ENCODE assay signal across 9 cellular contexts in the genomic region with DNA sequence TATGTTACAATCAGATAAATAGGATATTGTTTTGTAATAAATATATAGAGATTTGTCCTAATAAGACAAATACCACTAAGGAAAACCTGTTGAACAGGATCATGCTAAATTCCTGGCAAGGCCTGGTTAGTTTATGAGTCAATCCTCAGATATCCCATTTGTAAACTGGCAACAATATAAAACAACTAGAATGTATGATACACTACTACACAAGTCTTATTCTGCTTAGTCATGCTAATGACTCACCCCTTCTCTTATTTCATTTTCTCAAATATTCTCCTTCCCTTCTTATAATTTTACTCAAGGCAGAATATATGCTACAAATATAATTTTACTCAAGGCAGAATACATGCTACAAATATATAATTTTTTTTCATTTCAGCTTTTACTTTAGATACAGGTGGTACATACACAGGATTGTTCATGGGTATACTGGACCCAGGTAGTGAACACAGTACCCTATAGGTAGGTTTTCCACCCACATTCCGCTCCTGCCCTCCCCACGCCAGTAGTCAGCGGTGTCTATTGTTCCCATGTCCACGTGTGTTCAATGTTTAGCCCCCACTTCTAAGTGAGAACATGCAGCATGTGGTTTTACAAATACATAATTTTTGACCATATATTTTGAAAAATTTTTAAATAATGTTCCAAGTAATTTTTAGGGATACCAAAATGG. TPM values are rescaled to one million over a fixed set of nuclear protein-coding genes. Genes with fewer than 3 reads are reported as not detected.
DNase-seq lines count a peak whose midpoint lies in the region; ATAC-seq and TF ChIP-seq lines count a peak whose summit lies in the region.
"Had no signal": no experiment of that assay in that cellular context is flagged by ENCODE, and none has a peak within 500 bp of the region (broad histone marks: within the 10 kb centered on the region; RNA-seq: fewer than 3 reads in every experiment).

No MANE protein-coding gene starts in this region.

- peak overlapping the region; percentile 88 for H3K27ac ChIP-seq in AG04450 (ENCODE audit: low read depth, low read length)
- H3K27ac ChIP-seq: spleen had no signal

- peak overlapping the region; percentile 26 for H3K4me3 ChIP-seq in AG04450 (ENCODE audit: low read depth, low read length)
- no peak overlapping the region for H3K4me3 ChIP-seq in mucosa of descending colon
- H3K4me3 ChIP-seq: spleen had no signal

- H3K9me3 ChIP-seq in AG04450 (ENCODE audit: control insufficient read depth, insufficient read depth, low read length) (no peaks in the 10 kb centered on the region), mucosa of descending colon (no peaks in the 10 kb centered on the region)
- H3K9me3 ChIP-seq: spleen had no signal

- CTCF ChIA-PET in AG04450 (lab: Charles Lee) = interaction anchor here (2.0 kb wide), 1 partner anchor 87 kb away, joined by 4 read pairs; no protein-coding TSS in a partner anchor

- DNase-seq in AG04450 (ENCODE audit: low read depth, low spot score) (peak; percentile 74), M059J (ENCODE audit: low read depth) (peak; percentile 98), dedifferentiated amniotic fluid mesenchymal stem cell (ENCODE audit: extremely low spot score) (peak; percentile 95), mucosa of descending colon (no peak), cerebellum (ENCODE audit: low spot score) (no peak), DMS 273 (lab: John Stamatoyannopoulos, UW; ENCODE audit: unreplicated experiment) (no peak)
- DNase-seq in stimulated activated CD4-positive, alpha-beta T cell treated with anti-CD3 and anti-CD28 coated beads, Interleukin-4, amount 100 ng/mL, for 24 hours = no peak
- DNase-seq: spleen had no signal

- no peak for TF ChIP-seq CTCF in AG04450 (IDR thresholded peaks at IDR 0.05; ENCODE audit: low read depth, low read length)
- TF ChIP-seq CTCF in mucosa of descending colon (IDR thresholded peaks at IDR 0.05) = no peak

- intact Hi-C loops in mucosa of descending colon (cut with DNase I, micrococcal nuclease) = no loop called here

- peaks cover 26% of the 10 kb centered on the region for H3K4me1 ChIP-seq in mucosa of descending colon (ENCODE audit: low read depth)

- POLR2A ChIA-PET in AG04450 (lab: Yijun Ruan, JAX) = no interaction called here

- no peaks in the 10 kb centered on the region for H3K27me3 ChIP-seq in AG04450 (ENCODE audit: control insufficient read depth, insufficient read depth, low read length)
- H3K27me3 ChIP-seq: spleen had no signal

- peak; percentile 82 for ATAC-seq in mucosa of descending colon
- ATAC-seq in HG02763 (IDR thresholded peaks at IDR 0.05; ENCODE audit: unreplicated experiment) = no peak

- H3K36me3 ChIP-seq in mucosa of descending colon (ENCODE audit: low read depth) = peaks cover 3% of the 10 kb centered on the region

RNA-seq across cellular contexts. Expression of a gene that starts 6.3 kb away (rescaled TPM):
- polyA plus RNA-seq in AG04450 (2011; rRNA removed) = 52.2 and 59.3 TPM in 2 replicates
- 44.6 and 45.0 TPM in 2 replicates for polyA minus RNA-seq in AG04450 (2011; rRNA and poly(A)+ RNA removed)
- 77.3 and 83.3 TPM in 2 replicates for total RNA-seq in M059J (2014; rRNA removed; shearing (Covaris generic))
- total RNA-seq in mucosa of descending colon (10 to 100 TPM; 32.1 to 40.1 (median 32.5) TPM), cerebellum (21.7 TPM)

RNA-seq across cellular contexts. Expression of a gene that starts 17.3 kb away (rescaled TPM):
- polyA plus RNA-seq in AG04450 (2011; rRNA removed) = 1.3 and 1.6 TPM in 2 replicates
- polyA minus RNA-seq in AG04450 (2011; rRNA and poly(A)+ RNA removed) = 2.6 and 3.3 TPM in 2 replicates
- 16.4 and 39.3 TPM in 2 replicates for total RNA-seq in M059J (2014; rRNA removed; shearing (Covaris generic))
- total RNA-seq in mucosa of descending colon (10 to 100 TPM in 1 of 3 donors, 1 to 10 TPM in 2; 2.3 to 87.3 (median 8.3) TPM), cerebellum (0.36 TPM)

RNA-seq across cellular contexts. Expression of a gene that starts 42.8 kb away (rescaled TPM):
- not detected in 2 replicates for polyA plus RNA-seq in AG04450 (2011; rRNA removed)
- polyA minus RNA-seq in AG04450 (2011; rRNA and poly(A)+ RNA removed) = not detected in 2 replicates
- total RNA-seq in M059J (2014; rRNA removed; shearing (Covaris generic)) = 0.42 TPM in 1 of 2 replicates, not detected in the other
- total RNA-seq in mucosa of descending colon (under 1 TPM in 1 of 3 donors, not detected in 2; 0.25 TPM), cerebellum (55.4 TPM)
- total RNA-seq: spleen had no signal
- polyA plus RNA-seq: spleen had no signal

Comparison
In these comparisons a context has a peak if more than half of its experiments do, and no peak if none do; other contexts are left out.
1. DNase-seq: peak in AG04450 (single experiment), M059J (single experiment) and dedifferentiated amniotic fluid mesenchymal stem cell (single experiment); none in mucosa of descending colon (0 of 3), cerebellum (single experiment), DMS 273 (single experiment) and stimulated activated CD4-positive, alpha-beta T cell treated with anti-CD3 and anti-CD28 coated beads, Interleukin-4, amount 100 ng/mL, for 24 hours (single experiment).
2. RNA of a gene that starts 42.8 kb away (total RNA-seq): 55.4 TPM in cerebellum (single experiment); 0.42 TPM in M059J and 0.25 TPM in mucosa of descending colon; every median in the first group is over 10 times any median in the second.